ENCODE assay signal across 1 cellular context in the genomic region with DNA sequence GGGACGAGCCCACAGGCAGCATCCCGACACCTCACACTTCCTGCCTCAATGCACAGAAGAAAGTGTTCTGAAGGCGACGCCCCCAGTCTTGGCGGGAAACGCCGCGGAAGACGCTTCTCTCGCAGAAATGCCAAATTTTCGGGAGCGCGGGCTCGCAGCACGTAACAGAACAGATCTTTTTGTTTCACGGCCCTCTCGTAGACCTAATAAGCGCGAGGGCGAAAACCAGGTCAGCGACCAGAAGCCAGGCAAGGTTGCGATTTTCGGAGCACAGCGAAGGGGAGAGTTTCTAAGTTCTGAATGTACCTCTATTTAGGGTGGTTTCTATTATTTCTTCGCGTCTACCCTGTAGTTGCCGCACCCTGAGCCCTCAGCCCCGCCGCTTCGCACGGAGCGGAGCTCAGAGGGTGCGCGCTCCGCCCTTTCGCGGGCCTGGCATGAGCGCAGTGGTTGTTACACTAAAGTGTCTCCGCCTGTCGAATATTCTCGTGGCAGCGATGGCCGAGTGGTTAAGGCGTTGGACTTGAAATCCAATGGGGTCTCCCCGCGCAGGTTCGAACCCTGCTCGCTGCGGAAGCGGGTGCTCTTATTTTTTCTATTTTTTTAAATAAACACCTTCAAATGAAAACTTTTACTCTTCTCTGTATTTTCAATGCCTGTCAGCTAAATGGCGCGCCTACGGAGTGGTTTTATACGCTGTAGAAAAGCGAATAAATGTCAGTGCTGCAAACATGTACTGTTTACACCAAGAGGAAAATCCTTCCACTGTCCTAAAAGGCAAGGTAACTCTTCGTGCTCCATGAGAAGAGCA.
A peak's percentile ranks its signal among the peaks of the same experiment; 100 is the strongest.
TF ChIP-seq lines count a peak whose summit lies in the region.

No MANE protein-coding gene starts in this region.

TF ChIP-seq in HepG2, 621 proteins besides CTCF, POLR2A, EP300 and RAD21 (continued from another document and continues in another):
- TF ChIP-seq, protein P1, sequence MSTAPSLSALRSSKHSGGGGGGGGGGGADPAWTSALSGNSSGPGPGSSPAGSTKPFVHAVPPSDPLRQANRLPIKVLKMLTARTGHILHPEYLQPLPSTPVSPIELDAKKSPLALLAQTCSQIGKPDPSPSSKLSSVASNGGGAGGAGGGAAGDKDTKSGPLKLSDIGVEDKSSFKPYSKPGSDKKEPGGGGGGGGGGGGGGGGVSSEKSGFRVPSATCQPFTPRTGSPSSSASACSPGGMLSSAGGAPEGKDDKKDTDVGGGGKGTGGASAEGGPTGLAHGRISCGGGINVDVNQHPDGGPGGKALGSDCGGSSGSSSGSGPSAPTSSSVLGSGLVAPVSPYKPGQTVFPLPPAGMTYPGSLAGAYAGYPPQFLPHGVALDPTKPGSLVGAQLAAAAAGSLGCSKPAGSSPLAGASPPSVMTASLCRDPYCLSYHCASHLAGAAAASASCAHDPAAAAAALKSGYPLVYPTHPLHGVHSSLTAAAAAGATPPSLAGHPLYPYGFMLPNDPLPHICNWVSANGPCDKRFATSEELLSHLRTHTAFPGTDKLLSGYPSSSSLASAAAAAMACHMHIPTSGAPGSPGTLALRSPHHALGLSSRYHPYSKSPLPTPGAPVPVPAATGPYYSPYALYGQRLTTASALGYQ (CRISPR knock-in tag; IDR thresholded peaks at IDR 0.05), result peak; percentile 43; the same call in 1 of the 2 replicates
- TF ChIP-seq GMEB2 (CRISPR knock-in tag; IDR thresholded peaks at IDR 0.05; ENCODE audit: low read depth) (no peak), NR2F6 (IDR thresholded peaks at IDR 0.05) (peak; percentile 31), NR2F6 (CRISPR knock-in tag; IDR thresholded peaks at IDR 0.05) (no peak), ZHX2 (IDR thresholded peaks at IDR 0.05; ENCODE audit: low read depth) (no peak), ZHX2 (CRISPR knock-in tag; IDR thresholded peaks at IDR 0.05; ENCODE audit: borderline replicate concordance) (0 out of 2 replicates have a peak, but pooled peaks have one; percentile 25), TBX3 (IDR thresholded peaks at IDR 0.05; ENCODE audit: borderline replicate concordance) (no peak), SATB2 (CRISPR knock-in tag; IDR thresholded peaks at IDR 0.05) (peak; percentile 45; the same call in 1 of the 2 replicates), ZNF34 (CRISPR knock-in tag; IDR thresholded peaks at IDR 0.05; ENCODE audit: borderline replicate concordance) (no peak), XRCC5 (optimal IDR thresholded peaks at IDR 0.05; ENCODE audit: low read length) (peak; percentile 86), BCL6 (CRISPR knock-in tag; IDR thresholded peaks at IDR 0.05) (peak; percentile 29; the same call in 1 of the 2 replicates), SRSF4 (IDR thresholded peaks at IDR 0.05; ENCODE audit: low read depth, low read length, poor library complexity, severe bottlenecking) (no peak), NFAT5 (CRISPR knock-in tag; IDR thresholded peaks at IDR 0.05) (peak; percentile 53; the same call in 1 of the 2 replicates), ZNF296 (CRISPR knock-in tag; conservative IDR thresholded peaks at IDR 0.05) (no peak), ZIK1 (CRISPR knock-in tag; IDR thresholded peaks at IDR 0.05; ENCODE audit: borderline replicate concordance, low read depth) (0 out of 2 replicates have a peak, but pooled peaks have one; percentile 58), ZNF775 (CRISPR knock-in tag; IDR thresholded peaks at IDR 0.05; ENCODE audit: borderline replicate concordance) (no peak), TRIM24 (CRISPR knock-in tag; IDR thresholded peaks at IDR 0.05) (no peak), PHF20 (CRISPR knock-in tag; IDR thresholded peaks at IDR 0.05) (no peak), PHB2 (IDR thresholded peaks at IDR 0.05; ENCODE audit: partially characterized antibody) (no peak), POLR2AphosphoS2 (IDR thresholded peaks at IDR 0.05; ENCODE audit: low read depth, low read length) (no peak), ELF4 (CRISPR knock-in tag; IDR thresholded peaks at IDR 0.05; ENCODE audit: borderline replicate concordance) (peak; percentile 73; the same call in 1 of the 2 replicates), FLYWCH1 (CRISPR knock-in tag; IDR thresholded peaks at IDR 0.05) (no peak)
- TF ChIP-seq, protein P2, sequence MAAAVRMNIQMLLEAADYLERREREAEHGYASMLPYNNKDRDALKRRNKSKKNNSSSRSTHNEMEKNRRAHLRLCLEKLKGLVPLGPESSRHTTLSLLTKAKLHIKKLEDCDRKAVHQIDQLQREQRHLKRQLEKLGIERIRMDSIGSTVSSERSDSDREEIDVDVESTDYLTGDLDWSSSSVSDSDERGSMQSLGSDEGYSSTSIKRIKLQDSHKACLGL (CRISPR knock-in tag; IDR thresholded peaks at IDR 0.05), result peak; percentile 50; the same call in 1 of the 2 replicates
- TF ChIP-seq, protein P3, sequence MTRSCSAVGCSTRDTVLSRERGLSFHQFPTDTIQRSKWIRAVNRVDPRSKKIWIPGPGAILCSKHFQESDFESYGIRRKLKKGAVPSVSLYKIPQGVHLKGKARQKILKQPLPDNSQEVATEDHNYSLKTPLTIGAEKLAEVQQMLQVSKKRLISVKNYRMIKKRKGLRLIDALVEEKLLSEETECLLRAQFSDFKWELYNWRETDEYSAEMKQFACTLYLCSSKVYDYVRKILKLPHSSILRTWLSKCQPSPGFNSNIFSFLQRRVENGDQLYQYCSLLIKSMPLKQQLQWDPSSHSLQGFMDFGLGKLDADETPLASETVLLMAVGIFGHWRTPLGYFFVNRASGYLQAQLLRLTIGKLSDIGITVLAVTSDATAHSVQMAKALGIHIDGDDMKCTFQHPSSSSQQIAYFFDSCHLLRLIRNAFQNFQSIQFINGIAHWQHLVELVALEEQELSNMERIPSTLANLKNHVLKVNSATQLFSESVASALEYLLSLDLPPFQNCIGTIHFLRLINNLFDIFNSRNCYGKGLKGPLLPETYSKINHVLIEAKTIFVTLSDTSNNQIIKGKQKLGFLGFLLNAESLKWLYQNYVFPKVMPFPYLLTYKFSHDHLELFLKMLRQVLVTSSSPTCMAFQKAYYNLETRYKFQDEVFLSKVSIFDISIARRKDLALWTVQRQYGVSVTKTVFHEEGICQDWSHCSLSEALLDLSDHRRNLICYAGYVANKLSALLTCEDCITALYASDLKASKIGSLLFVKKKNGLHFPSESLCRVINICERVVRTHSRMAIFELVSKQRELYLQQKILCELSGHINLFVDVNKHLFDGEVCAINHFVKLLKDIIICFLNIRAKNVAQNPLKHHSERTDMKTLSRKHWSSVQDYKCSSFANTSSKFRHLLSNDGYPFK (CRISPR knock-in tag; IDR thresholded peaks at IDR 0.05; ENCODE audit: borderline replicate concordance), result peak; percentile 73
- TF ChIP-seq, protein P4, sequence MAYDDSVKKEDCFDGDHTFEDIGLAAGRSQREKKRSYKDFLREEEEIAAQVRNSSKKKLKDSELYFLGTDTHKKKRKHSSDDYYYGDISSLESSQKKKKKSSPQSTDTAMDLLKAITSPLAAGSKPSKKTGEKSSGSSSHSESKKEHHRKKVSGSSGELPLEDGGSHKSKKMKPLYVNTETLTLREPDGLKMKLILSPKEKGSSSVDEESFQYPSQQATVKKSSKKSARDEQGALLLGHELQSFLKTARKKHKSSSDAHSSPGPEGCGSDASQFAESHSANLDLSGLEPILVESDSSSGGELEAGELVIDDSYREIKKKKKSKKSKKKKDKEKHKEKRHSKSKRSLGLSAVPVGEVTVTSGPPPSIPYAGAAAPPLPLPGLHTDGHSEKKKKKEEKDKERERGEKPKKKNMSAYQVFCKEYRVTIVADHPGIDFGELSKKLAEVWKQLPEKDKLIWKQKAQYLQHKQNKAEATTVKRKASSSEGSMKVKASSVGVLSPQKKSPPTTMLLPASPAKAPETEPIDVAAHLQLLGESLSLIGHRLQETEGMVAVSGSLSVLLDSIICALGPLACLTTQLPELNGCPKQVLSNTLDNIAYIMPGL (CRISPR knock-in tag; IDR thresholded peaks at IDR 0.05; ENCODE audit: borderline replicate concordance in 1 of 2, low read depth in 1 of 2), result peak; percentile 100
- TF ChIP-seq, protein P5, sequence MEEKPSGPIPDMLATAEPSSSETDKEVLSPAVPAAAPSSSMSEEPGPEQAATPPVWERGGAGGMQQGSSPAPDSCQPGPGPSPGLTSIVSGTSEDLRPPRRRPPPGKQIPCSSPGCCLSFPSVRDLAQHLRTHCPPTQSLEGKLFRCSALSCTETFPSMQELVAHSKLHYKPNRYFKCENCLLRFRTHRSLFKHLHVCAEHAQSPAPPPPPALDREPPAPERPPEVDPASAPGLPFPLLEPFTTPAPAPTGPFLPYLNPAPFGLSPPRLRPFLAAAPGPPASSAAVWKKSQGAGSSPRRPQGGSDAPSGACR (CRISPR knock-in tag; IDR thresholded peaks at IDR 0.05), result no peak
